8 cellular contexts compared by ENCODE assay signal in genomic region chr1:31394628-31395193, GRCh38. TPM values are rescaled to one million over a fixed set of nuclear protein-coding genes. Genes with fewer than 3 reads are reported as not detected.
A peak's percentile ranks its signal among the peaks of the same experiment; 100 is the strongest.
DNase-seq lines count a peak whose midpoint lies in the region; ATAC-seq and TF ChIP-seq lines count a peak whose summit lies in the region.

No MANE protein-coding gene starts in this region.

- peak overlapping the region; percentile 57 for H3K9ac ChIP-seq in OCI-LY3 (ENCODE audit: low read length)

- H3K9me3 ChIP-seq in OCI-LY3 (ENCODE audit: insufficient read depth, low read length): no peaks in the 10 kb centered on the region

- H3K27me3 Mint-ChIP-seq in IgD-negative memory B cell (no peaks in the 10 kb centered on the region), naive B cell (peaks cover 0 to 8% (median 0%) of the 10 kb centered on the region in 3 donors)

- no peaks in the 10 kb centered on the region for H3K27me3 ChIP-seq in OCI-LY3 (ENCODE audit: low read depth, low read length)

- no peaks in the 10 kb centered on the region for H3K36me3 ChIP-seq in OCI-LY3 (replicated peaks; ENCODE audit: low read depth, low read length)

- peak overlapping the region; percentile 89 for H3K4me2 ChIP-seq in OCI-LY3 (ENCODE audit: low read length)

- H4K20me1 ChIP-seq in OCI-LY3 (ENCODE audit: insufficient read depth, low read length): no peaks in the 10 kb centered on the region

- H2AFZ ChIP-seq in OCI-LY3 (ENCODE audit: low read depth, low read length): peak overlapping the region; percentile 81

- H3K27ac ChIP-seq in OCI-LY3 (ENCODE audit: low read length): no peak overlapping the region

- H3K4me3 Mint-ChIP-seq in IgD-negative memory B cell: peak overlapping the region; percentile 81 to 94 (median 89)
- peak overlapping the region; percentile 80 to 96 (median 86) for H3K4me3 Mint-ChIP-seq in naive B cell

- peak; percentile 89 for ATAC-seq in esophagus mucosa
- ATAC-seq in naive B cell (ENCODE audit: low read depth in 2 of 2): peak; percentile 86 to 89

- H3K9me3 Mint-ChIP-seq in IgD-negative memory B cell (no peaks in the 10 kb centered on the region), naive B cell (no peaks in the 10 kb centered on the region)

- H3K4me1 Mint-ChIP-seq in IgD-negative memory B cell (peaks cover 6 to 14% (median 12%) of the 10 kb centered on the region in 3 donors), naive B cell (peaks cover 11 to 16% (median 15%) of the 10 kb centered on the region in 3 donors)

- TF ChIP-seq CTCF in AG10803 (conservative IDR thresholded peaks at IDR 0.05; ENCODE audit: low read length): peak; percentile 79
- TF ChIP-seq CTCF in OCI-LY3 (IDR thresholded peaks at IDR 0.05; ENCODE audit: low read depth, low read length): peak; percentile 72

- peaks cover 2% of the 10 kb centered on the region for H3K36me3 Mint-ChIP-seq in IgD-negative memory B cell
- H3K36me3 Mint-ChIP-seq in naive B cell: no peaks in the 10 kb centered on the region

- H3K27ac Mint-ChIP-seq in IgD-negative memory B cell: peak overlapping the region in 2 of 3 donors; percentile 1 to 48
- peak overlapping the region; percentile 79 to 94 (median 83) for H3K27ac Mint-ChIP-seq in naive B cell

- H3K4me1 ChIP-seq in OCI-LY3 (ENCODE audit: low read length): no peaks in the 10 kb centered on the region; the same call in 1 of the 2 replicates

- H3K4me3 ChIP-seq in AG10803 (ENCODE audit: low read length) (peak overlapping the region; percentile 29), OCI-LY3 (ENCODE audit: low read length) (peak overlapping the region; percentile 85)

- no peaks in the 10 kb centered on the region for H3K79me2 ChIP-seq in OCI-LY3 (ENCODE audit: low read length)

- DNase-seq in AG10803 (ENCODE audit: low read depth): peak; percentile 65
- peak; percentile 85 for DNase-seq in GM19238 (ENCODE audit: insufficient read length, low spot score)
- peak; percentile 71 for DNase-seq in activated T-cell treated with anti-CD3 and anti-CD28 coated beads for 4 hours
- DNase-seq in naive B cell: peak; percentile 77
- DNase-seq in stimulated activated CD8-positive, alpha-beta memory T cell treated with anti-CD3 and anti-CD28 coated beads, Interleukin-7, amount 100 ng/mL, for 4 hours (ENCODE audit: low read depth in 2 of 2): peak; percentile 54 to 58

RNA-seq across cellular contexts. Expression of gene SERINC2, which starts 18.3 kb away (rescaled TPM):
- polyA plus RNA-seq in IgD-negative memory B cell (not detected), naive B cell (ENCODE audit: low read depth in 6 of 6) (1 to 10 TPM in 1 of 6 donors, under 1 TPM in 4, not detected in 1; 0.54 to 1.6 (median 0.77) TPM)
- total RNA-seq in esophagus mucosa: 109 TPM

RNA-seq across cellular contexts. Expression of gene FABP3, which starts 21.8 kb away (rescaled TPM):
- not detected for polyA plus RNA-seq in IgD-negative memory B cell
- total RNA-seq in esophagus mucosa: 0.36 TPM
- under 1 TPM in 1 of 6 donors, not detected in 5; 0.55 TPM for polyA plus RNA-seq in naive B cell (ENCODE audit: low read depth in 6 of 6)
